18 cellular contexts compared by ENCODE assay signal in the genomic region with DNA sequence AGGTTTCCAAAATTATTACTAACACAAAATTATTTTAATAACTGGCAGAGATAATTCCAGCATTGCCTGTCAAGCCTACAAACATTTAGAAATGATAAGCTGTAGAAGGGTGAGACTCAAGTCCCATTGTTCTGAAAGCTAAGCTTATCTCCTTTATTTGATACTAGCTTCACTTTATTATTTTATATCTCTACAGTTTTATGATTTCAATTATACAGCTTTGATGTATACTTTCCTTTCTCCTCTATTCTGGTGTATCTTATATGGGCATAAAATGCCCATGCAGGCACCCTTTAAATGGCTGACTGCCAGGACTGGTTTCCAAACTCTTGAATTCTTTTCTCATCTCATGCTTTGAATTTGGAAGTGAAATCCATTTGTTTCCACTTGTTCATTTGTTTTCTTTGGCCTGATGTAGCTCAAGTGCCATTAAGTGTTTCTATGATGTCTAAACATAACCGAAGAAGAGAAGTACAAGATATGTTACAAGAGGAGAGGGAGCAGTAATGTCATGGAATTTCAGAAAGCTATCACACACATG.
DNase-seq lines count a peak whose midpoint lies in the region; ATAC-seq and TF ChIP-seq lines count a peak whose summit lies in the region.
"Had no signal": no experiment of that assay in that cellular context is flagged by ENCODE, and none has a peak within 500 bp of the region (broad histone marks: within the 10 kb centered on the region; RNA-seq: fewer than 3 reads in every experiment).

No MANE protein-coding gene starts in this region.

- H3K27ac ChIP-seq in cardiac muscle cell (no peak overlapping the region), colonic mucosa (no peak overlapping the region)
- H3K27ac ChIP-seq: C4-2B, KMS-11, RWPE1, SJCRH30 had no signal

- H3K4me3 Mint-ChIP-seq in chondrocyte (ENCODE audit: unreplicated experiment), result no peak overlapping the region

- no peak overlapping the region for H3K27ac Mint-ChIP-seq in chondrocyte (ENCODE audit: unreplicated experiment)

- H3K9ac ChIP-seq in colonic mucosa (ENCODE audit: low read depth in 2 of 2, low read length in 2 of 2), result no peak overlapping the region
- H3K9ac ChIP-seq: KMS-11 had no signal

- H3K9me3 ChIP-seq in cardiac muscle cell (ENCODE audit: low read depth), result no peaks in the 10 kb centered on the region
- H3K9me3 ChIP-seq in colonic mucosa, result no peaks in the 10 kb centered on the region
- H3K9me3 ChIP-seq in HAP-1, result no peaks in the 10 kb centered on the region
- H3K9me3 ChIP-seq: SJCRH30 had no signal

- H3K9me3 Mint-ChIP-seq in chondrocyte (ENCODE audit: low read depth), result no peaks in the 10 kb centered on the region

- no peak for ATAC-seq in left ventricle myocardium superior
- ATAC-seq: HepG2 had no signal

- H3K4me1 ChIP-seq in cardiac muscle cell (ENCODE audit: low read depth) (peaks cover 15% of the 10 kb centered on the region), colonic mucosa (no peaks in the 10 kb centered on the region), HAP-1 (peaks cover 5% of the 10 kb centered on the region)

- H3K36me3 ChIP-seq in cardiac muscle cell (no peaks in the 10 kb centered on the region), colonic mucosa (no peaks in the 10 kb centered on the region), HAP-1 (replicated peaks) (no peaks in the 10 kb centered on the region)
- H3K36me3 ChIP-seq: SJCRH30 had no signal

- H3K27me3 Mint-ChIP-seq in chondrocyte (ENCODE audit: low read depth), result peaks cover 16% of the 10 kb centered on the region

- intact Hi-C loops in left ventricle myocardium superior (cut with micrococcal nuclease) (no loop called here), colonic mucosa (cut with DNase I) (no loop called here)

- no peaks in the 10 kb centered on the region for H3K36me3 Mint-ChIP-seq in chondrocyte (ENCODE audit: low read depth)

- no peak for TF ChIP-seq CTCF in cardiac muscle cell (IDR thresholded peaks at IDR 0.05; ENCODE audit: low read depth, low read length)
- TF ChIP-seq CTCF in colonic mucosa (IDR thresholded peaks at IDR 0.05), result no peak
- TF ChIP-seq CTCF in chondrocyte (IDR thresholded peaks at IDR 0.05), result no peak

- H3K4me1 Mint-ChIP-seq in chondrocyte (ENCODE audit: low read depth), result peaks cover 3% of the 10 kb centered on the region

- in situ Hi-C loops in HAP-1 (cut with MboI; ENCODE audit: low sequenced_read_pairs), result no loop called here

- DNase-seq in cardiac muscle cell (ENCODE audit: low read depth in 1 of 2, low spot score in 1 of 2) (peak; percentile 7 to 34), left ventricle myocardium superior (no peak), colonic mucosa (peak; percentile 60), fibroblast of the conjunctiva (ENCODE audit: low read depth) (peak; percentile 23), anterior cingulate cortex (lab: John Stamatoyannopoulos, UW) (no peak), HAP-1 (ENCODE audit: low spot score in 2 of 2) (no peak), chondrocyte (ENCODE audit: low spot score) (no peak), EL (no peak)
- DNase-seq: DMS79, GF-D8, NCI-H1417, NCI-H2029 treated with DMSO at 0.1 percent for 48 hours, NCI-H526, SJCRH30 had no signal

- H3K27me3 ChIP-seq in cardiac muscle cell (no peaks in the 10 kb centered on the region), colonic mucosa (no peaks in the 10 kb centered on the region), HAP-1 (ENCODE audit: low read depth) (no peaks in the 10 kb centered on the region)
- H3K27me3 ChIP-seq: SJCRH30 had no signal

- H3K4me3 ChIP-seq in cardiac muscle cell (no peak overlapping the region), colonic mucosa (no peak overlapping the region), HAP-1 (no peak overlapping the region)
- H3K4me3 ChIP-seq: SJCRH30 had no signal

Comparison
In these comparisons a context has a peak if more than half of its experiments do, and no peak if none do; other contexts are left out.
1. DNase-seq: peak in cardiac muscle cell (2 of 2), colonic mucosa (single experiment) and fibroblast of the conjunctiva (single experiment); none in left ventricle myocardium superior (single experiment), anterior cingulate cortex (0 of 58), HAP-1 (0 of 2), chondrocyte (single experiment) and EL (single experiment).